In the genomic region with DNA sequence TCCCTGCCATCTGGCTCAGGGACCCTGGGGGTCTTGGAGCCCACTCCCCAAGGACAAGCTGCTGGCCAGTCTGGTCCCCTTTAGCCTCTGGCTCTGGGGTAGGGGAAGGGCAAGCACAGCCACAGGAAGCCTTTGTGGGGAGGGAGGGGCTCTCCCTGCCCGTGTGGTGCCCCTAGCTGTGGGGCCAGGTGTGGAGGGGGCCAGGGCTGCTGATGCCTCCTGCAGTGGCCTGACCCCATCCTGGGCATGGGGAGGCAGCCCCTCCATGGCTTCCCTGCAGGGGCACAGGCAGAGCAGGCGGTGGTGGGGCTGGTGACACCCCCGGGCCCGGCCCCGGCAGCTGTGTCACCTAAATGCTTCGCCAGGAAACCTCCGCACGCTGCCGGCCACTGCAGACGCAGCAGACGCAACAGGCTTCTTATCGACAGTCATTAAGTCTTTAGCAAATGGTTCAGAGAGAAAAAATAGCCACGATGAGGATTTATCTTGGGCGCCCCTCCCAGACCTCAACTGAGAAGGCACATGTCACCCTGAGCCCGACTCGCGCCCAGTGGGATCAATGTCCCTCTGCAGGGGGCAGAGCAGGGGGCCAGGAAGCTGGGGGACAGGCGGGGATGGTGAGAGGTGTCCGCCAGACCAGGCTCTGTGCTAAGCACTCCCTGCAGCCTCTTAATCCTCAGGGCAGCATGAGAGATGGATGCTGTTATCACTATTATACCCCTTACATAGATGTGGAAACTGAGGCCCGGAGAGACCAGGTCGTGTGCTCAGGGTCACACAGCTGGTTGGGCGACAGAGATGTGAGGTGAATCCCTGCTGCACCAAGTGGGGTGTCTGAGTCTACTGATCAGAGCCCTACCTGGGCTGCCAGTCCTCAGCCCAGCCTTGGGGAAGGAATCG, we compare ENCODE assay signal across 26 cellular contexts. TPM values are rescaled to one million over a fixed set of nuclear protein-coding genes. Genes with fewer than 3 reads are reported as not detected.
"Had no signal": no experiment of that assay in that cellular context is flagged by ENCODE, and none has a peak within 500 bp of the region (broad histone marks: within the 10 kb centered on the region; RNA-seq: fewer than 3 reads in every experiment).

No MANE protein-coding gene starts in this region.

- H3K36me3 Mint-ChIP-seq: activated naive CD4-positive, alpha-beta T cell treated with anti-CD3 and anti-CD28 coated beads, Interleukin-2, amount 50 U/mL, for 24 hours; natural killer cell; stimulated activated naive B cell treated with anti-CD40 and anti-IgM and Interleukin-4, amounts not matched to agents 10 μg/mL and 1 μg/mL and 100 μg/mL, for 72 hours had no signal

- H3K4me3 ChIP-seq: dorsolateral prefrontal cortex, esophagus muscularis mucosa, thyroid gland, upper lobe of right lung had no signal

- H3K9me3 ChIP-seq: esophagus muscularis mucosa, thyroid gland, upper lobe of right lung had no signal

- H3K27ac Mint-ChIP-seq: activated naive CD4-positive, alpha-beta T cell treated with anti-CD3 and anti-CD28 coated beads, Interleukin-2, amount 50 U/mL, for 24 hours; natural killer cell; stimulated activated naive B cell treated with anti-CD40 and anti-IgM and Interleukin-4, amounts not matched to agents 10 μg/mL and 1 μg/mL and 100 μg/mL, for 72 hours had no signal

- H3K27me3 Mint-ChIP-seq: activated naive CD4-positive, alpha-beta T cell treated with anti-CD3 and anti-CD28 coated beads, Interleukin-2, amount 50 U/mL, for 24 hours had no signal

- H3K27ac ChIP-seq: esophagus muscularis mucosa, thyroid gland, upper lobe of right lung had no signal

- H3K4me1 ChIP-seq: thyroid gland, upper lobe of right lung had no signal

- H3K9me3 Mint-ChIP-seq: activated naive CD4-positive, alpha-beta T cell treated with anti-CD3 and anti-CD28 coated beads, Interleukin-2, amount 50 U/mL, for 24 hours; central memory CD8-positive, alpha-beta T cell; effector memory CD8-positive, alpha-beta T cell; natural killer cell; stimulated activated naive B cell treated with anti-CD40 and anti-IgM and Interleukin-4, amounts not matched to agents 10 μg/mL and 1 μg/mL and 100 μg/mL, for 72 hours had no signal

- H3K4me1 Mint-ChIP-seq: natural killer cell; stimulated activated naive B cell treated with anti-CD40 and anti-IgM and Interleukin-4, amounts not matched to agents 10 μg/mL and 1 μg/mL and 100 μg/mL, for 72 hours had no signal

- H3K4me3 Mint-ChIP-seq: activated naive CD4-positive, alpha-beta T cell treated with anti-CD3 and anti-CD28 coated beads, Interleukin-2, amount 50 U/mL, for 24 hours; central memory CD8-positive, alpha-beta T cell; effector memory CD8-positive, alpha-beta T cell; natural killer cell; stimulated activated naive B cell treated with anti-CD40 and anti-IgM and Interleukin-4, amounts not matched to agents 10 μg/mL and 1 μg/mL and 100 μg/mL, for 72 hours had no signal

- H3K27me3 ChIP-seq: dorsolateral prefrontal cortex, esophagus muscularis mucosa, thyroid gland, upper lobe of right lung had no signal

- DNase-seq: activated CD4-positive, alpha-beta T cell treated with anti-CD3 and anti-CD28 coated beads for 4 hours; activated CD4-positive, alpha-beta T cell treated with anti-CD3 and anti-CD28 coated beads, Interleukin-2, amount 50 U/mL, for 48 hours; activated CD4-positive, CD25-positive, alpha-beta regulatory T cell; activated effector memory CD4-positive, alpha-beta T cell treated with Interleukin-2 at 50 U/mL for 16 hours; activated T-cell treated with anti-CD3 and anti-CD28 coated beads, Interleukin-2, amount 50 U/mL, for 48 hours; aorta; dorsolateral prefrontal cortex; effector memory CD8-positive, alpha-beta T cell; glutamatergic neuron; hippocampal formation; left ventricle myocardium superior; mammary epithelial cell; midbrain; natural killer cell; nucleus accumbens; small intestine; stimulated activated CD4-positive, alpha-beta T cell treated with anti-CD3 and anti-CD28 coated beads, Interleukin-2, amount 100 ng/mL, for 24 hours; stimulated activated naive B cell treated with anti-CD40 and anti-IgM and Interleukin-4, amounts not matched to agents 10 μg/mL and 1 μg/mL and 100 μg/mL, for 72 hours; T-helper 9 cell; thyroid gland; upper lobe of right lung had no signal

- H3K36me3 ChIP-seq: esophagus muscularis mucosa, thyroid gland, upper lobe of right lung had no signal

RNA-seq across cellular contexts. Expression of a gene that starts 33.9 kb away (rescaled TPM):
- total RNA-seq: activated CD8-positive, alpha-beta memory T cell treated with anti-CD3 and anti-CD28 coated beads for 36 hours; natural killer cell; T-helper 1 cell treated with Interleukin-12 subunit alpha and Interleukin-12 subunit beta and Interleukin-4 antibody, amounts not matched to agents 30 ng/mL and 1 ng/mL, for 36 hours; upper lobe of right lung had no signal
- polyA plus RNA-seq: aorta had no signal
